In genomic region chr13:47564041-47564440, GRCh38 we compare ENCODE assay signal across 22 cellular contexts.
"Had no signal": no experiment of that assay in that cellular context is flagged by ENCODE, and none has a peak within 500 bp of the region (broad histone marks: within the 10 kb centered on the region; RNA-seq: fewer than 3 reads in every experiment).

No MANE protein-coding gene starts in this region.

- H3K9me3 ChIP-seq: testis had no signal

- H3K4me3 ChIP-seq: ascending aorta, breast epithelium, left lung, mucosa of descending colon, psoas muscle, stomach, testis, upper lobe of left lung had no signal

- H3K36me3 ChIP-seq: ascending aorta, breast epithelium, left lung, stomach, upper lobe of left lung had no signal

- H3K36me3 Mint-ChIP-seq: naive thymus-derived CD8-positive, alpha-beta T cell had no signal

- ATAC-seq: activated CD4-positive, CD25-positive, alpha-beta regulatory T cell treated with anti-CD3 and anti-CD28 coated beads, Interleukin-2, amount 50 U/mL, for 24 hours; effector memory CD8-positive, alpha-beta T cell; left lung; mucosa of descending colon; naive thymus-derived CD8-positive, alpha-beta T cell; psoas muscle; sciatic nerve had no signal

- H3K4me1 ChIP-seq: ascending aorta, breast epithelium, left lung, psoas muscle, stomach, testis, upper lobe of left lung had no signal

- H3K27ac Mint-ChIP-seq: dendritic cell treated with granulocyte-macrophage colony-stimulating factor and Interleukin-4, amounts not matched to agents 40 ng/mL and 50 ng/mL, for 4 days; effector memory CD8-positive, alpha-beta T cell; naive thymus-derived CD8-positive, alpha-beta T cell; T-helper 2 cell treated with Interferon-gamma antibody and Interleukin-4, amounts not matched to agents 5 μg/mL and 100 μg/mL, for 36 hours had no signal

- H3K27me3 Mint-ChIP-seq: dendritic cell treated with granulocyte-macrophage colony-stimulating factor and Interleukin-4, amounts not matched to agents 40 ng/mL and 50 ng/mL, for 4 days; effector memory CD8-positive, alpha-beta T cell had no signal

- H3K4me3 Mint-ChIP-seq: dendritic cell treated with granulocyte-macrophage colony-stimulating factor and Interleukin-4, amounts not matched to agents 40 ng/mL and 50 ng/mL, for 4 days; effector memory CD8-positive, alpha-beta T cell; naive thymus-derived CD8-positive, alpha-beta T cell; T-helper 2 cell treated with Interferon-gamma antibody and Interleukin-4, amounts not matched to agents 5 μg/mL and 100 μg/mL, for 36 hours had no signal

- H3K4me1 Mint-ChIP-seq: naive thymus-derived CD8-positive, alpha-beta T cell had no signal

- H3K27ac ChIP-seq: ascending aorta, breast epithelium, epithelial cell of prostate, left lung, psoas muscle, stomach, testis, upper lobe of left lung had no signal

- DNase-seq: activated naive CD4-positive, alpha-beta T cell; activated T-cell treated with anti-CD3 and anti-CD28 coated beads for 4 hours; cerebellar nuclear complex; effector memory CD8-positive, alpha-beta T cell; foreskin melanocyte; head of caudate nucleus; left lung; mammary epithelial cell; mucosa of descending colon; naive thymus-derived CD8-positive, alpha-beta T cell; occipital lobe; psoas muscle; stomach; testis; upper lobe of left lung had no signal

- H3K27me3 ChIP-seq: ascending aorta, breast epithelium, left lung, stomach, testis, upper lobe of left lung had no signal
